In the genomic region with DNA sequence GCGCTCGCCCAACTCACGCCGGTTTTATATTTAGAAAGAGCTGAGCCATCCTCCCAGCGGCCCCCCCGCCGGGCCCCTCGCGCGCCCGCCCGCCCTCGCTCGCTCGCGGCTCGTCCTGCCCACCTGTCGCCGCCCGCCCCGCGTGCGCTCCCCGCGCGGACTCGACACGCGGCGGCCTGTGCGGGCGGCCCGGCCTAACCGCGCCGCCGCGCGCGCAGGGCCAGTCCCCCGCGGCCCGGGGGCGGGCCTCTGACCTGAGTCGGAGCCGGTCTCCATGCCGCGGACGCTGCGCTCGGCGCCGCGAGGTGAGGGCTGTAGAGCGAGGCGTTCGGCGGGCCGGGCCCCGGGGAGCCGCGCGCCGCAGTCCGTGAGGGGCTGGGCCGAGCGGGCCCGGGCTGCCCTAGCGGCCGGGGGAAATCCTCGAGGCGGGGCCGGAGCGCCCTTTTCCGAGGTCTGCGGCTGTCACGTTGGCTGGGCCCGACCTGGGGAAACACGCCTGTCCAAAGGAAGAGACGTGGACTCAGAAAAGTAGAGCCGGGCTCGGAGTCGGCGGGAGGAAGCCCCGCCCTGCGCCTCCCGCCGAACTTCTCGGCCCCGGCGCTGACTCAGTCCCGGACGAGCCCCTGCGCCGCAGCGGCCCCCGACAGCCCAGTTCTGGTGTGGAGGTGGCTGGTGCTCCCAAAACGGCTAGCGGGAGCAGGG, we compare ENCODE assay signal across 8 cellular contexts. TPM values are rescaled to one million over a fixed set of nuclear protein-coding genes. Genes with fewer than 3 reads are reported as not detected.
DNase-seq lines count a peak whose midpoint lies in the region; ATAC-seq and TF ChIP-seq lines count a peak whose summit lies in the region.

A gene with protein sequence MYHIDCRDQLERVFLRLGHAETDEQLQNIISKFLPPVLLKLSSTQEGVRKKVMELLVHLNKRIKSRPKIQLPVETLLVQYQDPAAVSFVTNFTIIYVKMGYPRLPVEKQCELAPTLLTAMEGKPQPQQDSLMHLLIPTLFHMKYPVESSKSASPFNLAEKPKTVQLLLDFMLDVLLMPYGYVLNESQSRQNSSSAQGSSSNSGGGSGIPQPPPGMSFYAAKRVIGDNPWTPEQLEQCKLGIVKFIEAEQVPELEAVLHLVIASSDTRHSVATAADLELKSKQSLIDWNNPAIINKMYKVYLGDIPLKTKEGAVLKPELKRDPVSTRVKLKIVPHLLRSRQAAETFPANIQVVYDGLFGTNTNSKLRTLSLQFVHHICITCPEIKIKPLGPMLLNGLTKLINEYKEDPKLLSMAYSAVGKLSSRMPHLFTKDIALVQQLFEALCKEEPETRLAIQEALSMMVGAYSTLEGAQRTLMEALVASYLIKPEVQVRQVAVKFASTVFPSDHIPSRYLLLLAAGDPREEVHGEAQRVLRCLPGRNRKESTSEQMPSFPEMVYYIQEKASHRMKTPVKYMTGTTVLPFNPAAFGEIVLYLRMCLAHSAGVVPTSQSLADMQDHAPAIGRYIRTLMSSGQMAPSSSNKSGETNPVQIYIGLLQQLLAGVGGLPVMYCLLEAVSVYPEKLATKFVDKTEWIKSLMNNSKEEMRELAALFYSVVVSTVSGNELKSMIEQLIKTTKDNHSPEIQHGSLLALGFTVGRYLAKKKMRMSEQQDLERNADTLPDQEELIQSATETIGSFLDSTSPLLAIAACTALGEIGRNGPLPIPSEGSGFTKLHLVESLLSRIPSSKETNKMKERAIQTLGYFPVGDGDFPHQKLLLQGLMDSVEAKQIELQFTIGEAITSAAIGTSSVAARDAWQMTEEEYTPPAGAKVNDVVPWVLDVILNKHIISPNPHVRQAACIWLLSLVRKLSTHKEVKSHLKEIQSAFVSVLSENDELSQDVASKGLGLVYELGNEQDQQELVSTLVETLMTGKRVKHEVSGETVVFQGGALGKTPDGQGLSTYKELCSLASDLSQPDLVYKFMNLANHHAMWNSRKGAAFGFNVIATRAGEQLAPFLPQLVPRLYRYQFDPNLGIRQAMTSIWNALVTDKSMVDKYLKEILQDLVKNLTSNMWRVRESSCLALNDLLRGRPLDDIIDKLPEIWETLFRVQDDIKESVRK (N-terminal part only) (minus strand): TSS at position 522 of the 702 bp plus-strand sequence. CDS start 11,465 bp downstream, outside the sequence.

- H3K9ac ChIP-seq in neural cell (ENCODE audit: low read length) = peak within 1 kb of the TSS; percentile 73

- peaks cover 15% of the 10 kb centered on the region for H3K79me2 ChIP-seq in neural cell (replicated peaks; ENCODE audit: insufficient read depth, low read length)

- H3K27ac ChIP-seq in neural cell (ENCODE audit: low read length) = no peak within 1 kb of the TSS

- peak; percentile 12 for TF ChIP-seq RAD21 in neural cell (conservative IDR thresholded peaks at IDR 0.05)

- TF ChIP-seq EP300 in neural cell (conservative IDR thresholded peaks at IDR 0.05; ENCODE audit: poor library complexity, severe bottlenecking) = no peak

- ATAC-seq in GM21390 (IDR thresholded peaks at IDR 0.05; ENCODE audit: unreplicated experiment) = peak; percentile 58
- peak; percentile 81 for ATAC-seq in stimulated activated naive CD8-positive, alpha-beta T cell treated with anti-CD3 and anti-CD28 coated beads, Interleukin-15, amount 100 ng/mL, for 72 hours

- peak within 1 kb of the TSS; percentile 77 to 86 for H3K4me3 Mint-ChIP-seq in stimulated activated naive CD8-positive, alpha-beta T cell treated with anti-CD3 and anti-CD28 coated beads, Interleukin-15, amount 100 ng/mL, for 72 hours

- DNase-seq in DMS 273 treated with DMSO at 0.1 percent for 48 hours (lab: John Stamatoyannopoulos, UW) (peak; percentile 69), HUDEP-2 (lab: John Stamatoyannopoulos, UW; ENCODE audit: unreplicated experiment in 76 of 76) (peak in 69 of 76 experiments; percentile 2 to 71 (median 44)), SHP77 treated with DMSO at 0.1 percent for 48 hours (lab: John Stamatoyannopoulos, UW) (peak; percentile 36), fibroblast of villous mesenchyme (ENCODE audit: low read depth) (peak; percentile 88)
- DNase-seq in activated gamma-delta T cell treated with anti-CD3 and anti-CD28 coated beads, Interleukin-2, amount 50 U/mL, for 16 hours (ENCODE audit: low read depth) = peak; percentile 48
- DNase-seq in stimulated activated naive CD8-positive, alpha-beta T cell treated with anti-CD3 and anti-CD28 coated beads, Interleukin-15, amount 100 ng/mL, for 72 hours = peak; percentile 80

- H3K9me3 ChIP-seq in neural cell (ENCODE audit: low read length) = no peaks in the 10 kb centered on the region

- H3K27ac Mint-ChIP-seq in stimulated activated naive CD8-positive, alpha-beta T cell treated with anti-CD3 and anti-CD28 coated beads, Interleukin-15, amount 100 ng/mL, for 72 hours = peak within 1 kb of the TSS; percentile 88 to 93

- peak within 1 kb of the TSS; percentile 89 for H3K4me3 ChIP-seq in fibroblast of villous mesenchyme (ENCODE audit: low read depth, low read length)
- H3K4me3 ChIP-seq in neural cell (ENCODE audit: low read length) = peak within 1 kb of the TSS; percentile 91

- peaks cover 32% of the 10 kb centered on the region for H3K4me1 Mint-ChIP-seq in stimulated activated naive CD8-positive, alpha-beta T cell treated with anti-CD3 and anti-CD28 coated beads, Interleukin-15, amount 100 ng/mL, for 72 hours

- no peaks in the 10 kb centered on the region for H3K9me2 ChIP-seq in neural cell (ENCODE audit: insufficient read depth, low read length)

- no peaks in the 10 kb centered on the region for H3K36me3 ChIP-seq in neural cell (ENCODE audit: insufficient read depth, low read length)

- no peak within 1 kb of the TSS for H3K4me2 ChIP-seq in neural cell (ENCODE audit: low read length)

- no peaks in the 10 kb centered on the region for H3K27me3 ChIP-seq in neural cell (ENCODE audit: insufficient read depth, low read depth, low read length)

- H2AFZ ChIP-seq in neural cell (ENCODE audit: low read depth, low read length) = no peak within 1 kb of the TSS

- peaks cover 3% of the 10 kb centered on the region for H3F3A ChIP-seq in neural cell (ENCODE audit: insufficient read depth, low read length, poor library complexity, severe bottlenecking)

- TF ChIP-seq CTCF in fibroblast of villous mesenchyme (IDR thresholded peaks at IDR 0.05; ENCODE audit: insufficient read depth, low read depth, low read length) (no peak), neural cell (IDR thresholded peaks at IDR 0.05; ENCODE audit: poor library complexity, severe bottlenecking) (no peak)

- no peaks in the 10 kb centered on the region for H4K20me1 ChIP-seq in neural cell (ENCODE audit: insufficient read depth)

- peaks cover 11% of the 10 kb centered on the region for H3K27me3 Mint-ChIP-seq in stimulated activated naive CD8-positive, alpha-beta T cell treated with anti-CD3 and anti-CD28 coated beads, Interleukin-15, amount 100 ng/mL, for 72 hours

- H3K9me3 Mint-ChIP-seq in stimulated activated naive CD8-positive, alpha-beta T cell treated with anti-CD3 and anti-CD28 coated beads, Interleukin-15, amount 100 ng/mL, for 72 hours = no peaks in the 10 kb centered on the region

TF ChIP-seq in neural cell, 6 proteins besides CTCF, POLR2A, EP300 and RAD21:
- TF ChIP-seq MXI1 (conservative IDR thresholded peaks at IDR 0.05; ENCODE audit: poor library complexity, severe bottlenecking) (peak; percentile 64), EZH2 (IDR thresholded peaks at IDR 0.05; ENCODE audit: borderline replicate concordance, insufficient read depth, low read length, poor library complexity, severe bottlenecking) (no peak)
TF ChIP-seq in neural cell: peak in this region for 1.

RNA-seq across cellular contexts. Expression of the gene that starts here (rescaled TPM):
- total RNA-seq in fibroblast of villous mesenchyme = 99.3 and 114 TPM in 2 replicates
- polyA plus RNA-seq in neural cell = 34.7 and 42.6 TPM in 2 replicates
- 80.8 and 99.1 TPM in 2 replicates for polyA minus RNA-seq in neural cell

Comparison
In these comparisons a context has a peak if more than half of its experiments do, and no peak if none do; other contexts are left out.
1. DNase-seq: peak in every context shown above with its lines; median percentile 88 in fibroblast of villous mesenchyme; 80 in stimulated activated naive CD8-positive, alpha-beta T cell treated with anti-CD3 and anti-CD28 coated beads, Interleukin-15, amount 100 ng/mL, for 72 hours; 69 in DMS 273 treated with DMSO at 0.1 percent for 48 hours; 48 in activated gamma-delta T cell treated with anti-CD3 and anti-CD28 coated beads, Interleukin-2, amount 50 U/mL, for 16 hours; 44 in HUDEP-2; 36 in SHP77 treated with DMSO at 0.1 percent for 48 hours.